In genomic region chr18:48996041-48996440, GRCh38 we compare ENCODE assay signal across 14 cellular contexts.
"Had no signal": no experiment of that assay in that cellular context is flagged by ENCODE, and none has a peak within 500 bp of the region (broad histone marks: within the 10 kb centered on the region; RNA-seq: fewer than 3 reads in every experiment).

No MANE protein-coding gene starts in this region.

- H3K36me3 ChIP-seq: left lung, pancreas, thoracic aorta, uterus had no signal

- H3K36me3 Mint-ChIP-seq: memory B cell had no signal

- H3K9me3 ChIP-seq: left lung, pancreas, thoracic aorta, uterus had no signal

- ATAC-seq: pancreas had no signal

- H3K4me3 ChIP-seq: coronary artery, left lung, pancreas, thoracic aorta, uterus had no signal

- H3K27ac ChIP-seq: foreskin keratinocyte, pancreas had no signal

- H3K27ac Mint-ChIP-seq: memory B cell; stimulated activated naive CD8-positive, alpha-beta T cell treated with anti-CD3 and anti-CD28 coated beads, Interleukin-15, Interleukin-2, amounts not matched to agents 100 ng/mL and 50 ng/mL, for 24 hours; T-helper 1 cell treated with Interleukin-12 subunit alpha and Interleukin-12 subunit beta and Interleukin-4 antibody, amounts not matched to agents 30 μg/mL and 1 μg/mL, for 36 hours had no signal

- DNase-seq: activated CD4-positive, alpha-beta T cell treated with anti-CD3 and anti-CD28 coated beads, Interleukin-2, amount 50 U/mL, for 48 hours; effector CD4-positive, alpha-beta T cell; foreskin keratinocyte; head of caudate nucleus; pancreas; stimulated activated CD4-positive, alpha-beta T cell treated with anti-CD3 and anti-CD28 coated beads, Interleukin-4, amount 100 ng/mL, for 1 hour; stimulated activated CD8-positive, alpha-beta memory T cell treated with anti-CD3 and anti-CD28 coated beads, Interleukin-4, amount 100 ng/mL, for 48 hours; uterus had no signal

- H3K27me3 ChIP-seq: foreskin keratinocyte, left lung, pancreas, uterus had no signal

- H3K9me3 Mint-ChIP-seq: memory B cell; stimulated activated naive CD8-positive, alpha-beta T cell treated with anti-CD3 and anti-CD28 coated beads, Interleukin-15, Interleukin-2, amounts not matched to agents 100 ng/mL and 50 ng/mL, for 24 hours; T-helper 1 cell treated with Interleukin-12 subunit alpha and Interleukin-12 subunit beta and Interleukin-4 antibody, amounts not matched to agents 30 μg/mL and 1 μg/mL, for 36 hours had no signal

- H3K27me3 Mint-ChIP-seq: memory B cell; stimulated activated naive CD8-positive, alpha-beta T cell treated with anti-CD3 and anti-CD28 coated beads, Interleukin-15, Interleukin-2, amounts not matched to agents 100 ng/mL and 50 ng/mL, for 24 hours had no signal

- H3K4me3 Mint-ChIP-seq: memory B cell; stimulated activated naive CD8-positive, alpha-beta T cell treated with anti-CD3 and anti-CD28 coated beads, Interleukin-15, Interleukin-2, amounts not matched to agents 100 ng/mL and 50 ng/mL, for 24 hours; T-helper 1 cell treated with Interleukin-12 subunit alpha and Interleukin-12 subunit beta and Interleukin-4 antibody, amounts not matched to agents 30 μg/mL and 1 μg/mL, for 36 hours had no signal
